1 cellular context compared by ENCODE assay signal in the genomic region with DNA sequence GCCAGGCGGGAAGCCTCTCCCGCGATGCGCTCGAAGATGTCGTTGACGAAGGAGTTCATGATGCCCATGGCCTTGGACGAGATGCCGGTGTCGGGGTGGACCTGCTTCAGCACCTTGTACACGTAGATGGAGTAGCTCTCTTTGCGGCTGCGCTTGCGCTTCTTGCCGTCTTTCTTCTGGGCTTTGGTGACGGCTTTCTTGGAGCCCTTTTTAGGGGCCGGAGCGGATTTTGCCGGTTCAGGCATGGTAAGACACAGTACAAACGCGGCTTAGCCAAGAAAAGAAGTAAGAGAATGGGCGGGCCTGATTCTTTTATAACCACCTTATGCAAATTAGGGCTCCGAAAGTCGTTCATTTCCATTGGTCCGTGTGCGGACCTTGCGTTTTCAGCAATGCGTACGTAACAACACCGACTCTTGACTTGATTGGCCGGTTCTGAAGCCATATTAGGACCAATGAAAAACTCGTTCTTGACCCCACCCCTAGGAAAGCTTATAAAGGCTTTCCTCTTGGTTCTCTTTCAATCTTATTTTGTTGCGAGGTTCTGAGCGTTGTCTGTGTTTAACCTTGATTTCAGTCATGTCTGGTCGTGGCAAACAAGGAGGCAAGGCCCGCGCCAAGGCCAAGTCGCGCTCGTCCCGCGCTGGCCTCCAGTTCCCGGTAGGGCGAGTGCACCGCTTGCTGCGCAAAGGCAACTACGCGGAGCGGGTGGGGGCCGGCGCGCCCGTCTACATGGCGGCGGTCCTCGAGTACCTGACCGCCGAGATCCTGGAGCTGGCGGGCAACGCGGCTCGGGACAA.
TF ChIP-seq lines count a peak whose summit lies in the region.

No MANE protein-coding gene starts in this region.

TF ChIP-seq in K562, 482 proteins besides CTCF, POLR2A, EP300 and RAD21 (continued from another document):
- TF ChIP-seq NR3C1 (CRISPR knock-in tag; IDR thresholded peaks at IDR 0.05): 0 out of 2 replicates have a peak, but pooled peaks have one; percentile 62
- TF ChIP-seq, protein P1, sequence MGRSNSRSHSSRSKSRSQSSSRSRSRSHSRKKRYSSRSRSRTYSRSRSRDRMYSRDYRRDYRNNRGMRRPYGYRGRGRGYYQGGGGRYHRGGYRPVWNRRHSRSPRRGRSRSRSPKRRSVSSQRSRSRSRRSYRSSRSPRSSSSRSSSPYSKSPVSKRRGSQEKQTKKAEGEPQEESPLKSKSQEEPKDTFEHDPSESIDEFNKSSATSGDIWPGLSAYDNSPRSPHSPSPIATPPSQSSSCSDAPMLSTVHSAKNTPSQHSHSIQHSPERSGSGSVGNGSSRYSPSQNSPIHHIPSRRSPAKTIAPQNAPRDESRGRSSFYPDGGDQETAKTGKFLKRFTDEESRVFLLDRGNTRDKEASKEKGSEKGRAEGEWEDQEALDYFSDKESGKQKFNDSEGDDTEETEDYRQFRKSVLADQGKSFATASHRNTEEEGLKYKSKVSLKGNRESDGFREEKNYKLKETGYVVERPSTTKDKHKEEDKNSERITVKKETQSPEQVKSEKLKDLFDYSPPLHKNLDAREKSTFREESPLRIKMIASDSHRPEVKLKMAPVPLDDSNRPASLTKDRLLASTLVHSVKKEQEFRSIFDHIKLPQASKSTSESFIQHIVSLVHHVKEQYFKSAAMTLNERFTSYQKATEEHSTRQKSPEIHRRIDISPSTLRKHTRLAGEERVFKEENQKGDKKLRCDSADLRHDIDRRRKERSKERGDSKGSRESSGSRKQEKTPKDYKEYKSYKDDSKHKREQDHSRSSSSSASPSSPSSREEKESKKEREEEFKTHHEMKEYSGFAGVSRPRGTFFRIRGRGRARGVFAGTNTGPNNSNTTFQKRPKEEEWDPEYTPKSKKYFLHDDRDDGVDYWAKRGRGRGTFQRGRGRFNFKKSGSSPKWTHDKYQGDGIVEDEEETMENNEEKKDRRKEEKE (IDR thresholded peaks at IDR 0.05; ENCODE audit: borderline replicate concordance in 1 of 2, control insufficient read depth in 1 of 2, low read depth in 2 of 2, low read length in 1 of 2): peak; percentile 75 to 94; a peak in 3 of 4 replicates
- TF ChIP-seq, protein P2, sequence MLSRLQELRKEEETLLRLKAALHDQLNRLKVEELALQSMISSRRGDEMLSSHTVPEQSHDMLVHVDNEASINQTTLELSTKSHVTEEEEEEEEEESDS (CRISPR knock-in tag; IDR thresholded peaks at IDR 0.05): no peak
- TF ChIP-seq NR1H2 (CRISPR knock-in tag; IDR thresholded peaks at IDR 0.05): peak; percentile 45; the same call in 1 of the 2 replicates
- peak; percentile 93 for TF ChIP-seq POLR2AphosphoS5 (IDR thresholded peaks at IDR 0.05; ENCODE audit: control insufficient read depth, insufficient read depth, low read depth, low read length)
- TF ChIP-seq, protein P3, sequence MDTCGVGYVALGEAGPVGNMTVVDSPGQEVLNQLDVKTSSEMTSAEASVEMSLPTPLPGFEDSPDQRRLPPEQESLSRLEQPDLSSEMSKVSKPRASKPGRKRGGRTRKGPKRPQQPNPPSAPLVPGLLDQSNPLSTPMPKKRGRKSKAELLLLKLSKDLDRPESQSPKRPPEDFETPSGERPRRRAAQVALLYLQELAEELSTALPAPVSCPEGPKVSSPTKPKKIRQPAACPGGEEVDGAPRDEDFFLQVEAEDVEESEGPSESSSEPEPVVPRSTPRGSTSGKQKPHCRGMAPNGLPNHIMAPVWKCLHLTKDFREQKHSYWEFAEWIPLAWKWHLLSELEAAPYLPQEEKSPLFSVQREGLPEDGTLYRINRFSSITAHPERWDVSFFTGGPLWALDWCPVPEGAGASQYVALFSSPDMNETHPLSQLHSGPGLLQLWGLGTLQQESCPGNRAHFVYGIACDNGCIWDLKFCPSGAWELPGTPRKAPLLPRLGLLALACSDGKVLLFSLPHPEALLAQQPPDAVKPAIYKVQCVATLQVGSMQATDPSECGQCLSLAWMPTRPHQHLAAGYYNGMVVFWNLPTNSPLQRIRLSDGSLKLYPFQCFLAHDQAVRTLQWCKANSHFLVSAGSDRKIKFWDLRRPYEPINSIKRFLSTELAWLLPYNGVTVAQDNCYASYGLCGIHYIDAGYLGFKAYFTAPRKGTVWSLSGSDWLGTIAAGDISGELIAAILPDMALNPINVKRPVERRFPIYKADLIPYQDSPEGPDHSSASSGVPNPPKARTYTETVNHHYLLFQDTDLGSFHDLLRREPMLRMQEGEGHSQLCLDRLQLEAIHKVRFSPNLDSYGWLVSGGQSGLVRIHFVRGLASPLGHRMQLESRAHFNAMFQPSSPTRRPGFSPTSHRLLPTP (IDR thresholded peaks at IDR 0.05; ENCODE audit: borderline replicate concordance, extremely low read depth, insufficient read length): no peak
